Comparison of ENCODE assay signal across 28 cellular contexts in genomic region chr20:25985597-25985996, GRCh38.
A peak's percentile ranks its signal among the peaks of the same experiment; 100 is the strongest.
DNase-seq lines count a peak whose midpoint lies in the region; ATAC-seq and TF ChIP-seq lines count a peak whose summit lies in the region.
"Had no signal": no experiment of that assay in that cellular context is flagged by ENCODE, and none has a peak within 500 bp of the region (broad histone marks: within the 10 kb centered on the region; RNA-seq: fewer than 3 reads in every experiment).

No MANE protein-coding gene starts in this region.

- CTCF ChIA-PET in IMR-90 (lab: Yijun Ruan, JAX) (interaction anchor here (0.6 kb wide), 1 partner anchor 14 kb away, joined by 7 read pairs; no protein-coding TSS in a partner anchor), A673 (lab: Charles Lee) (no interaction called here)

- H3K56ac ChIP-seq in IMR-90 (ENCODE audit: extremely low read depth, insufficient read depth, low read length) = no peak overlapping the region

- no peak for TF ChIP-seq RAD21 in IMR-90 (IDR thresholded peaks at IDR 0.05; ENCODE audit: low read length)

- no peak overlapping the region for H3K9ac ChIP-seq in IMR-90 (ENCODE audit: low read depth, low read length)

- no peak overlapping the region for H3K4ac ChIP-seq in IMR-90 (ENCODE audit: low read depth, low read length)

- no peak overlapping the region for H4K5ac ChIP-seq in IMR-90 (ENCODE audit: low read depth, low read length)

- no peaks in the 10 kb centered on the region for H3K27me3 Mint-ChIP-seq in activated T-cell treated with anti-CD3 and anti-CD28 coated beads, Interleukin-2, amount 50 U/mL, for 4 hours (ENCODE audit: low read depth)
- H3K27me3 Mint-ChIP-seq: activated B cell treated with CpG ODN at 0.5 μM for 24 hours; activated CD4-positive, alpha-beta memory T cell treated with anti-CD3 and anti-CD28 coated beads for 36 hours had no signal

- H3K18ac ChIP-seq in IMR-90 (ENCODE audit: low read depth, low read length) = no peak overlapping the region

- H2AFZ ChIP-seq in IMR-90 (replicated peaks; ENCODE audit: low read length, poor library complexity) = no peak overlapping the region

- peak overlapping the region; percentile 55 for H2AK9ac ChIP-seq in IMR-90 (replicated peaks; ENCODE audit: low read depth, low read length, poor library complexity)

- WGBS in IMR-90 (ENCODE audit: extremely low coverage in 2 of 2, insufficient read length in 1 of 2), 2 experiments = 72% methylated on average over 6 of the region's 15 CpGs; no CpG with 5 or more reads in 1 of the 2 experiments
- WGBS in testis, 2 donors = 65 to 78% methylated on average over 15 of the region's 15 CpGs

- TF ChIP-seq CTCF in IMR-90 (conservative IDR thresholded peaks at IDR 0.05; ENCODE audit: low read depth, low read length) = no peak
- TF ChIP-seq CTCF in coronary artery (IDR thresholded peaks at IDR 0.05) = no peak
- no peak for TF ChIP-seq CTCF in testis (IDR thresholded peaks at IDR 0.05)
- TF ChIP-seq CTCF in breast epithelium (IDR thresholded peaks at IDR 0.05) = no peak
- TF ChIP-seq CTCF in A673 (conservative IDR thresholded peaks at IDR 0.05; ENCODE audit: low read depth, low read length) = no peak

- peak overlapping the region; percentile 22 for H3K4me3 Mint-ChIP-seq in activated T-cell treated with anti-CD3 and anti-CD28 coated beads, Interleukin-2, amount 50 U/mL, for 4 hours
- H3K4me3 Mint-ChIP-seq: activated CD4-positive, alpha-beta memory T cell treated with anti-CD3 and anti-CD28 coated beads for 36 hours; dendritic cell treated with granulocyte-macrophage colony-stimulating factor and Interleukin-4, amounts not matched to agents 40 ng/mL and 50 ng/mL, for 4 days; endodermal cell; stimulated activated effector memory CD8-positive, alpha-beta T cell treated with anti-CD3 and anti-CD28 coated beads, Interleukin-12 subunit alpha, Interleukin-12 subunit beta, amount 100 ng/mL, for 72 hours had no signal

- H2BK5ac ChIP-seq in IMR-90 (ENCODE audit: low read depth, low read length, poor library complexity, severe bottlenecking) = no peak overlapping the region

- no peaks in the 10 kb centered on the region for H4K20me1 ChIP-seq in IMR-90 (ENCODE audit: insufficient read depth, low read length)

- dilution Hi-C loops in IMR-90 (cut with HindIII; ENCODE audit: low sequenced_read_pairs, unreplicated experiment) = no loop called here

- in situ Hi-C loops in IMR-90 (cut with MboI; ENCODE audit: low sequenced_read_pairs) = loop anchor here (25.0 kb wide), 5 partner anchors 123 to 823 kb away; partner anchors contain the start of gene ZNF337

- H3K4me2 ChIP-seq in IMR-90 (ENCODE audit: low read depth, low read length) = no peak overlapping the region
- H3K4me2 ChIP-seq: A549 had no signal

- H4K91ac ChIP-seq in IMR-90 (ENCODE audit: insufficient read depth, low read depth, low read length) = no peak overlapping the region

- TF ChIP-seq POLR2A in IMR-90 (IDR thresholded peaks at IDR 0.05; ENCODE audit: low read depth, low read length) (no peak), testis (IDR thresholded peaks at IDR 0.05) (no peak), breast epithelium (IDR thresholded peaks at IDR 0.05) (no peak)

- H3K36me3 ChIP-seq in IMR-90 (ENCODE audit: control insufficient read depth, insufficient read depth, low read length) = no peaks in the 10 kb centered on the region
- no peaks in the 10 kb centered on the region for H3K36me3 ChIP-seq in testis (ENCODE audit: low read depth, missing control alignments)
- H3K36me3 ChIP-seq in breast epithelium = no peaks in the 10 kb centered on the region
- H3K36me3 ChIP-seq in A673 (ENCODE audit: insufficient read depth, low read length, poor library complexity, severe bottlenecking) = no peaks in the 10 kb centered on the region
- H3K36me3 ChIP-seq: cardiac muscle cell, HAP-1, prostate gland, sigmoid colon, suprapubic skin, vagina had no signal

- H3K9me3 Mint-ChIP-seq in activated T-cell treated with anti-CD3 and anti-CD28 coated beads, Interleukin-2, amount 50 U/mL, for 4 hours = no peaks in the 10 kb centered on the region
- H3K9me3 Mint-ChIP-seq: activated B cell treated with CpG ODN at 0.5 μM for 24 hours; activated CD4-positive, alpha-beta memory T cell treated with anti-CD3 and anti-CD28 coated beads for 36 hours; IgD-negative memory B cell; stimulated activated effector memory CD8-positive, alpha-beta T cell treated with anti-CD3 and anti-CD28 coated beads, Interleukin-12 subunit alpha, Interleukin-12 subunit beta, amount 100 ng/mL, for 72 hours had no signal

- H2AK5ac ChIP-seq in IMR-90 (ENCODE audit: low read depth, low read length) = no peak overlapping the region

- no peaks in the 10 kb centered on the region for H3K79me1 ChIP-seq in IMR-90 (ENCODE audit: low read depth in 1 of 2, low read length in 2 of 2)

- H3K4me3 ChIP-seq in IMR-90 (ENCODE audit: insufficient read depth, low read depth, low read length) (no peak overlapping the region), coronary artery (peak overlapping the region; percentile 66), testis (peak overlapping the region; percentile 32 to 43), breast epithelium (no peak overlapping the region), A673 (ENCODE audit: low read depth, low read length, poor library complexity, severe bottlenecking) (no peak overlapping the region)
- H3K4me3 ChIP-seq: A549, cardiac muscle cell, HAP-1, prostate gland had no signal

- ATAC-seq in activated T-cell treated with anti-CD3 and anti-CD28 coated beads, Interleukin-2, amount 50 U/mL, for 4 hours = no peak
- no peak for ATAC-seq in IMR-90 (ENCODE audit: low read depth)
- ATAC-seq: A549; esophagus mucosa; Panc1; stimulated activated effector memory CD8-positive, alpha-beta T cell treated with anti-CD3 and anti-CD28 coated beads, Interleukin-12 subunit alpha, Interleukin-12 subunit beta, amount 100 ng/mL, for 72 hours had no signal

- no peak overlapping the region for H3K14ac ChIP-seq in IMR-90 (replicated peaks; ENCODE audit: low read depth, low read length)

- no peaks in the 10 kb centered on the region for H3K36me3 Mint-ChIP-seq in activated T-cell treated with anti-CD3 and anti-CD28 coated beads, Interleukin-2, amount 50 U/mL, for 4 hours (ENCODE audit: insufficient read depth)
- H3K36me3 Mint-ChIP-seq: activated CD4-positive, alpha-beta memory T cell treated with anti-CD3 and anti-CD28 coated beads for 36 hours; IgD-negative memory B cell had no signal

- BruUV-seq in IMR-90 (replicated peaks; lab: Mats Ljungman, UMichigan) (no TSS peak), A673 (replicated peaks; lab: Mats Ljungman, UMichigan) (no TSS peak)

- no peak overlapping the region for H2BK120ac ChIP-seq in IMR-90 (ENCODE audit: low read depth, low read length)

- no peak overlapping the region for H2BK20ac ChIP-seq in IMR-90 (ENCODE audit: low read depth, low read length)

- peaks cover 34% of the 10 kb centered on the region for H3K4me1 Mint-ChIP-seq in activated T-cell treated with anti-CD3 and anti-CD28 coated beads, Interleukin-2, amount 50 U/mL, for 4 hours (ENCODE audit: low read depth)

- peaks cover 5% of the 10 kb centered on the region; the same call in 1 of the 2 replicates for H3K27me3 ChIP-seq in IMR-90 (ENCODE audit: control insufficient read depth, insufficient read depth, low read length)
- no peaks in the 10 kb centered on the region for H3K27me3 ChIP-seq in testis
- H3K27me3 ChIP-seq in breast epithelium = no peaks in the 10 kb centered on the region
- H3K27me3 ChIP-seq in A673 (replicated peaks; ENCODE audit: insufficient read depth, low read depth, low read length, poor library complexity) = no peaks in the 10 kb centered on the region
- H3K27me3 ChIP-seq: cardiac muscle cell, foreskin keratinocyte, sigmoid colon, suprapubic skin, vagina had no signal

- no peak overlapping the region for H4K8ac ChIP-seq in IMR-90 (ENCODE audit: low read depth in 2 of 2, low read length in 2 of 2)

- intact Hi-C loops in IMR-90 (cut with micrococcal nuclease) (no loop called here), testis (cut with DNase I; ENCODE audit: low total_unique reads) (no loop called here), breast epithelium (cut with DNase I; ENCODE audit: low total_unique reads) (no loop called here), A673 (cut with micrococcal nuclease; ENCODE audit: unreplicated experiment) (no loop called here)

- no peak overlapping the region for H2BK15ac ChIP-seq in IMR-90 (ENCODE audit: low read depth, low read length)

- H3K4me1 ChIP-seq in IMR-90 (ENCODE audit: control insufficient read depth, insufficient read depth, low read length) (no peaks in the 10 kb centered on the region), testis (no peaks in the 10 kb centered on the region), breast epithelium (no peaks in the 10 kb centered on the region), A673 (ENCODE audit: insufficient read depth, low read length, poor library complexity, severe bottlenecking) (no peaks in the 10 kb centered on the region)
- H3K4me1 ChIP-seq: A549, Caco-2, foreskin keratinocyte, prostate gland had no signal

- POLR2A ChIA-PET in IMR-90 (lab: Charles Lee; ENCODE audit: unreplicated experiment) = no interaction called here
- POLR2A ChIA-PET in A673 (lab: Charles Lee; ENCODE audit: low non-redundant PET) = no interaction called here

- no peak overlapping the region for H3K27ac ChIP-seq in IMR-90 (ENCODE audit: insufficient read depth, low read length)
- H3K27ac ChIP-seq in coronary artery = no peak overlapping the region
- H3K27ac ChIP-seq in testis = no peak overlapping the region
- H3K27ac ChIP-seq in breast epithelium = no peak overlapping the region
- no peak overlapping the region for H3K27ac ChIP-seq in caudate nucleus (ENCODE audit: low read depth, low read length)
- H3K27ac ChIP-seq in A673 (ENCODE audit: low read depth, low read length, poor library complexity, severe bottlenecking) = no peak overlapping the region
- H3K27ac ChIP-seq: A549, cardiac muscle cell, foreskin keratinocyte, prostate gland, sigmoid colon, suprapubic skin, vagina had no signal

- DNase-seq in activated T-cell treated with anti-CD3 and anti-CD28 coated beads, Interleukin-2, amount 50 U/mL, for 4 hours = no peak
- DNase-seq in activated T-cell treated with anti-CD3 and anti-CD28 coated beads for 4 hours = no peak
- DNase-seq in IMR-90 = no peak
- DNase-seq in coronary artery (ENCODE audit: low spot score) = no peak
- DNase-seq in testis = no peak
- DNase-seq in breast epithelium (ENCODE audit: low spot score in 2 of 2) = no peak
- no peak for DNase-seq in caudate nucleus (lab: John Stamatoyannopoulos, UW)
- DNase-seq in A673 (ENCODE audit: low spot score) = no peak
- DNase-seq: activated B cell treated with CpG ODN at 0.5 μM for 24 hours, Caco-2, DND-41, endodermal cell, foreskin keratinocyte, mammary epithelial cell, NCI-H1930 had no signal

- no peak overlapping the region for H3K23ac ChIP-seq in IMR-90 (ENCODE audit: low read depth, low read length)

- H3K9me1 ChIP-seq in IMR-90 (ENCODE audit: insufficient read depth, low read length) = no peaks in the 10 kb centered on the region

- H3K9me3 ChIP-seq in IMR-90 (ENCODE audit: control insufficient read depth, insufficient read depth, low read length) (no peaks in the 10 kb centered on the region), testis (no peaks in the 10 kb centered on the region), breast epithelium (no peaks in the 10 kb centered on the region), A673 (ENCODE audit: low read depth, low read length, poor library complexity, severe bottlenecking) (no peaks in the 10 kb centered on the region)
- H3K9me3 ChIP-seq: A549, Caco-2, HAP-1, prostate gland, sigmoid colon, suprapubic skin, vagina had no signal

Comparison
In these comparisons a context has a peak if more than half of its experiments do, and no peak if none do; other contexts are left out.
1. H3K4me3 ChIP-seq: peak in coronary artery (single experiment) and testis (2 of 2); none in IMR-90 (single experiment), breast epithelium (0 of 3) and A673 (single experiment).